Comparison of ENCODE assay signal across 11 cellular contexts in genomic region chr14:75333523-75334190, GRCh38. TPM values are rescaled to one million over a fixed set of nuclear protein-coding genes. Genes with fewer than 3 reads are reported as not detected.
DNase-seq lines count a peak whose midpoint lies in the region; ATAC-seq and TF ChIP-seq lines count a peak whose summit lies in the region.
"Had no signal": no experiment of that assay in that cellular context is flagged by ENCODE, and none has a peak within 500 bp of the region (broad histone marks: within the 10 kb centered on the region; RNA-seq: fewer than 3 reads in every experiment).

No MANE protein-coding gene starts in this region.

- H3K4me3 ChIP-seq in adrenal gland, result no peak overlapping the region
- peak overlapping the region in 1 of 2 donors; percentile 35 for H3K4me3 ChIP-seq in muscle layer of duodenum (ENCODE audit: low read depth in 1 of 2, low read length in 2 of 2)

- no peak for TF ChIP-seq POLR2A in adrenal gland (IDR thresholded peaks at IDR 0.05)

- H3K9me3 ChIP-seq in adrenal gland (replicated peaks in 1 of 3) (no peaks in the 10 kb centered on the region), muscle layer of duodenum (ENCODE audit: control insufficient read depth in 1 of 2, low read length in 2 of 2) (no peaks in the 10 kb centered on the region)

- peak; percentile 7 for DNase-seq in stimulated activated CD4-positive, alpha-beta T cell treated with anti-CD3 and anti-CD28 coated beads, Interleukin-4, amount 100 ng/mL, for 1 hour
- no peak for DNase-seq in stimulated activated CD4-positive, alpha-beta T cell treated with anti-CD3 and anti-CD28 coated beads, Interleukin-12 subunit alpha, Interleukin-12 subunit beta, amount 100 ng/mL, for 4 hours
- DNase-seq in adrenal gland, result no peak
- DNase-seq in GDM1 (lab: John Stamatoyannopoulos, UW), result no peak
- no peak for DNase-seq in NCI-H187 treated with DMSO at 0.1 percent for 48 hours (lab: John Stamatoyannopoulos, UW)
- DNase-seq: islet precursor cell, NCI-H2171 treated with DMSO at 0.1 percent for 48 hours had no signal

- ATAC-seq in HG02763 (IDR thresholded peaks at IDR 0.05; ENCODE audit: unreplicated experiment), result no peak
- no peak for ATAC-seq in HG03520 (IDR thresholded peaks at IDR 0.05; ENCODE audit: unreplicated experiment)

- H3K27me3 ChIP-seq in adrenal gland, result no peaks in the 10 kb centered on the region
- H3K27me3 ChIP-seq in muscle layer of duodenum (ENCODE audit: low read depth, low read length), result no peaks in the 10 kb centered on the region

- H3K27ac ChIP-seq in adrenal gland, result peak overlapping the region in 4 of 5 donors; percentile 52 to 95 (median 80)
- H3K27ac ChIP-seq in muscle layer of duodenum (ENCODE audit: low read length), result peak overlapping the region; percentile 57
- H3K27ac ChIP-seq: VCaP had no signal

- WGBS in adrenal gland, 4 donors, result 72 to 87% (median 84%) methylated on average over 15 to 27 of the region's 27 CpGs

- H3K4me1 ChIP-seq in adrenal gland (replicated peaks in 1 of 2) (peaks cover 15 to 16% of the 10 kb centered on the region in 2 donors), muscle layer of duodenum (ENCODE audit: control insufficient read depth in 1 of 2, insufficient read depth in 2 of 2, low read length in 2 of 2) (peaks cover 0 to 4% of the 10 kb centered on the region in 2 donors)

- intact Hi-C loops in adrenal gland (cut with DNase I), result no loop called here

- no peak for TF ChIP-seq CTCF in adrenal gland (IDR thresholded peaks at IDR 0.05)

- H3K36me3 ChIP-seq in adrenal gland (replicated peaks in 1 of 2), result no peaks in the 10 kb centered on the region
- no peaks in the 10 kb centered on the region for H3K36me3 ChIP-seq in muscle layer of duodenum (ENCODE audit: control insufficient read depth in 1 of 2, insufficient read depth in 2 of 2, low read length in 2 of 2)

RNA-seq across cellular contexts. Expression of gene FOS, which starts 55.0 kb away (rescaled TPM):
- 100 to 1,000 TPM in 5 of 8 donors, 10 to 100 TPM in 3; 47.9 to 393 (median 152) TPM for total RNA-seq in adrenal gland
- polyA plus RNA-seq in adrenal gland, result 100 to 1,000 TPM in 2 of 3 donors, 10 to 100 TPM in 1; 63.2 to 129 (median 107) TPM
